In the genomic region with DNA sequence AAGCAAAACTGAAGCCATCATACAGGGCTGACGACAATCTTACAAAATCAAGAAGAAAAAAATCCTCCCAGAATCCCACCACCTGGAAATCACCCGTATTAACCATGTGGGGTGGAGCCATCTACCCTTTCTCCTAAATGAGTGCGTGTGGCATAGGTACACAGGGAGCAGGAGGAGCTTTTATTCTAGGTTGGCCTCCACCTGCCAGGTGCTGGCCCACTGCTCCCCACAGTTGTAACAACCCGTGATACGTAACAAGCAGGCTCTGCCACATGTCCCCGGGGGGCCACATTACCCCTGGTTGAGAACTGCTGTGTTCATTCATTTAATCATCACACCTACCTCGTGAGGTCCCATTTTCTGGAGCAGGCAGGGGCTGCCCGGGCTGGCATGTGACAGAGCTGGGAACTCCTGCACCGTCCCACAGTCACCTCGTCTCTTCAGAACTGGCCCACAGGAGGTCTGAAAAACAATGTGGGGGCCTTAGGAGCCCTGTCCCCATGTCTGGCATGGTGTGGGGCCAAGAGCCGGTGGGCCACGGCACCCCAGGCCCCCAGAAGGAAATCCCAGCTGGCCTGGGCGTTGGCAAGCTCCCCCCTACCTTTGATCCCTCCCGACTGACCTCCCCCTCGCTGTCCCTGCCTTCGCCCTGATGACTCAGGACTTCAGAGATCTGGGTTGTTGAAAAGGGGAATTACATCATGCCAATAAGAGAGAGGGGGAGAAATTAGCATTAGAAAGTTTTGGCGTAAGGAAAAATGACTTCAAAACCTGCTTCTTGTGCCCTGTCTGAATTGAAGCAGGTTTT, we compare ENCODE assay signal across 10 cellular contexts. TPM values are rescaled to one million over a fixed set of nuclear protein-coding genes. Genes with fewer than 3 reads are reported as not detected.
DNase-seq lines count a peak whose midpoint lies in the region; ATAC-seq and TF ChIP-seq lines count a peak whose summit lies in the region.
"Had no signal": no experiment of that assay in that cellular context is flagged by ENCODE, and none has a peak within 500 bp of the region (broad histone marks: within the 10 kb centered on the region; RNA-seq: fewer than 3 reads in every experiment).

No MANE protein-coding gene starts in this region.

- BruUV-seq in Caco-2 (replicated peaks; lab: Mats Ljungman, UMichigan) = no TSS peak

- H3K4me3 Mint-ChIP-seq in Caco-2 (ENCODE audit: unreplicated experiment) = no peak overlapping the region
- H3K4me3 Mint-ChIP-seq in effector memory CD8-positive, alpha-beta T cell = no peak overlapping the region

- H3K36me3 ChIP-seq in Caco-2 (ENCODE audit: control insufficient read depth, insufficient read depth, low read length) = peaks cover 9% of the 10 kb centered on the region; the same call in 1 of the 2 replicates

- POLR2A ChIA-PET in Caco-2 (lab: Charles Lee) = no interaction called here

- no peak for TF ChIP-seq CTCF in Caco-2 (IDR thresholded peaks at IDR 0.05; ENCODE audit: insufficient read depth in 1 of 2, low read depth in 1 of 2, low read length in 1 of 2, severe bottlenecking in 1 of 2, unreplicated experiment in 1 of 2)

- peaks cover 35% of the 10 kb centered on the region for H3K36me3 Mint-ChIP-seq in Caco-2 (ENCODE audit: insufficient read depth, unreplicated experiment)
- peaks cover 52% of the 10 kb centered on the region for H3K36me3 Mint-ChIP-seq in effector memory CD8-positive, alpha-beta T cell (ENCODE audit: insufficient read depth)

- H3K4me1 Mint-ChIP-seq in Caco-2 (ENCODE audit: low read depth, unreplicated experiment) = peaks cover 24% of the 10 kb centered on the region
- peaks cover 63 to 71% of the 10 kb centered on the region in 2 donors for H3K4me1 Mint-ChIP-seq in effector memory CD8-positive, alpha-beta T cell (ENCODE audit: low read depth in 2 of 2)

- peaks cover 15% of the 10 kb centered on the region for H3K4me1 ChIP-seq in Caco-2

- intact Hi-C loops in Caco-2 (cut with micrococcal nuclease; ENCODE audit: unreplicated experiment) = no loop called here

- peak overlapping the region; percentile 17 for H3K27ac Mint-ChIP-seq in Caco-2 (ENCODE audit: unreplicated experiment)
- H3K27ac Mint-ChIP-seq in effector memory CD8-positive, alpha-beta T cell = peak overlapping the region; percentile 76 to 79

- no peaks in the 10 kb centered on the region for H3K9me3 Mint-ChIP-seq in Caco-2 (ENCODE audit: unreplicated experiment)
- H3K9me3 Mint-ChIP-seq in effector memory CD8-positive, alpha-beta T cell = no peaks in the 10 kb centered on the region

- no peaks in the 10 kb centered on the region for H3K9me3 ChIP-seq in Caco-2

- no peak for ATAC-seq in effector memory CD8-positive, alpha-beta T cell (replicated peaks)

- no peaks in the 10 kb centered on the region for H3K27me3 Mint-ChIP-seq in Caco-2 (ENCODE audit: insufficient read depth, unreplicated experiment)
- H3K27me3 Mint-ChIP-seq in effector memory CD8-positive, alpha-beta T cell = no peaks in the 10 kb centered on the region

- H3K27me3 ChIP-seq in Caco-2 (replicated peaks; ENCODE audit: control insufficient read depth, insufficient read depth, low read length) = no peaks in the 10 kb centered on the region

- CTCF ChIA-PET in Caco-2 (lab: Charles Lee) = no interaction called here

- DNase-seq in Caco-2 (no peak), NOMO-1 (lab: John Stamatoyannopoulos, UW; ENCODE audit: unreplicated experiment in 2 of 2) (peak; percentile 59 to 68), myocyte (ENCODE audit: low read depth) (peak; percentile 27), OCI-M2 (lab: John Stamatoyannopoulos, UW; ENCODE audit: unreplicated experiment) (no peak), NCI-H2029 (lab: John Stamatoyannopoulos, UW) (no peak), hippocampal formation (lab: John Stamatoyannopoulos, UW) (no peak)
- DNase-seq in effector memory CD8-positive, alpha-beta T cell = no peak
- no peak for DNase-seq in stimulated activated CD4-positive, alpha-beta T cell treated with anti-CD3 and anti-CD28 coated beads, Interleukin-2, amount 100 ng/mL, for 48 hours
- DNase-seq: amygdala had no signal

- H3K4me3 ChIP-seq in Caco-2 (ENCODE audit: low read depth, low read length) = no peak overlapping the region
- H3K4me3 ChIP-seq: skin epidermis had no signal

RNA-seq across cellular contexts. Expression of a gene that starts 12.9 kb away (rescaled TPM):
- total RNA-seq in Caco-2 (2022) (63.7 and 68.0 TPM in 2 replicates), myocyte (13.5 and 20.0 TPM in 2 replicates)
- polyA plus RNA-seq in myocyte (2012) = 76.5 TPM

Comparison
In these comparisons a context has a peak if more than half of its experiments do, and no peak if none do; other contexts are left out.
1. DNase-seq: peak in NOMO-1 (2 of 2) and myocyte (single experiment); none in Caco-2 (0 of 2), effector memory CD8-positive, alpha-beta T cell (0 of 3), OCI-M2 (single experiment), NCI-H2029 (single experiment), hippocampal formation (0 of 2) and stimulated activated CD4-positive, alpha-beta T cell treated with anti-CD3 and anti-CD28 coated beads, Interleukin-2, amount 100 ng/mL, for 48 hours (0 of 2).